Comparison of ENCODE assay signal across 19 cellular contexts in genomic region chr5:77163453-77163852, GRCh38. TPM values are rescaled to one million over a fixed set of nuclear protein-coding genes. Genes with fewer than 3 reads are reported as not detected.
"Had no signal": no experiment of that assay in that cellular context is flagged by ENCODE, and none has a peak within 500 bp of the region (broad histone marks: within the 10 kb centered on the region; RNA-seq: fewer than 3 reads in every experiment).

No MANE protein-coding gene starts in this region.

- H3K27ac ChIP-seq: left lung, psoas muscle, sigmoid colon, suprapubic skin, tibial artery had no signal

- DNase-seq: cortex of kidney; effector CD4-positive, alpha-beta T cell; kidney; left cardiac atrium; left lung; mesendoderm; naive thymus-derived CD8-positive, alpha-beta T cell; nephron progenitor cell; psoas muscle; right cardiac atrium; sigmoid colon; stimulated activated CD4-positive, alpha-beta T cell treated with anti-CD3 and anti-CD28 coated beads, Interleukin-2, amount 100 ng/mL, for 24 hours; stimulated activated CD4-positive, alpha-beta T cell treated with anti-CD3 and anti-CD28 coated beads, Interleukin-4, amount 100 ng/mL, for 24 hours; stimulated activated naive CD8-positive, alpha-beta T cell treated with anti-CD3 and anti-CD28 coated beads, Interleukin-15, Interleukin-2, amounts not matched to agents 100 U/mL and 50 U/mL, for 24 hours; tibial artery had no signal

- ATAC-seq: left cardiac atrium; left lung; naive thymus-derived CD8-positive, alpha-beta T cell; psoas muscle; right cardiac atrium; stimulated activated effector memory CD8-positive, alpha-beta T cell treated with anti-CD3 and anti-CD28 coated beads, Interleukin-12 subunit alpha, Interleukin-12 subunit beta, amount 100 ng/mL, for 72 hours; stimulated activated naive CD8-positive, alpha-beta T cell treated with anti-CD3 and anti-CD28 coated beads, Interleukin-15, Interleukin-2, amounts not matched to agents 100 U/mL and 50 U/mL, for 24 hours had no signal

RNA-seq across cellular contexts. Expression of gene PDE8B, which starts 47.0 kb away (rescaled TPM):
- total RNA-seq: dermis microvascular lymphatic vessel endothelial cell, myocyte had no signal
